14 cellular contexts compared by ENCODE assay signal in genomic region chr4:113356452-113356851, GRCh38.
A peak's percentile ranks its signal among the peaks of the same experiment; 100 is the strongest.
DNase-seq lines count a peak whose midpoint lies in the region; ATAC-seq, FAIRE-seq and TF ChIP-seq lines count a peak whose summit lies in the region.
"Had no signal": no experiment of that assay in that cellular context is flagged by ENCODE, and none has a peak within 500 bp of the region (broad histone marks: within the 10 kb centered on the region; RNA-seq: fewer than 3 reads in every experiment).

No MANE protein-coding gene starts in this region.

- H3K27me3 Mint-ChIP-seq in activated CD4-positive, alpha-beta T cell treated with anti-CD3 and anti-CD28 coated beads, Interleukin-2, amount 10 ng/mL, durations not matched to agents 24 days and 14 days: peaks cover 40% of the 10 kb centered on the region
- peaks cover 25% of the 10 kb centered on the region for H3K27me3 Mint-ChIP-seq in activated T-helper 1 cell treated with anti-CD3 and anti-CD28 coated beads, Interleukin-12 subunit alpha, Interleukin-12 subunit beta, Interleukin-2, Interleukin-4 antibody, amounts not matched to agents 30 ng/mL and 10 ng/mL and 1 ng/mL, durations not matched to agents 14 hours and 24 hours and 36 hours (ENCODE audit: insufficient read depth)
- H3K27me3 Mint-ChIP-seq in naive thymus-derived CD8-positive, alpha-beta T cell: peaks cover 1 to 15% (median 12%) of the 10 kb centered on the region in 5 donors

- TF ChIP-seq POLR2A in GM12891 (IDR thresholded peaks at IDR 0.05; ENCODE audit: low read depth, low read length): no peak

- no peak for ATAC-seq in naive thymus-derived CD8-positive, alpha-beta T cell

- peaks cover 20% of the 10 kb centered on the region for H3K4me1 Mint-ChIP-seq in activated CD4-positive, alpha-beta T cell treated with anti-CD3 and anti-CD28 coated beads, Interleukin-2, amount 10 ng/mL, durations not matched to agents 24 days and 14 days
- peaks cover 36% of the 10 kb centered on the region for H3K4me1 Mint-ChIP-seq in activated T-helper 1 cell treated with anti-CD3 and anti-CD28 coated beads, Interleukin-12 subunit alpha, Interleukin-12 subunit beta, Interleukin-2, Interleukin-4 antibody, amounts not matched to agents 30 ng/mL and 10 ng/mL and 1 ng/mL, durations not matched to agents 14 hours and 24 hours and 36 hours (ENCODE audit: low read depth)
- H3K4me1 Mint-ChIP-seq in naive thymus-derived CD8-positive, alpha-beta T cell: peaks cover 12 to 24% (median 23%) of the 10 kb centered on the region in 4 donors
- H3K4me1 Mint-ChIP-seq: endodermal cell had no signal

- POLR2A ChIA-PET in naive thymus-derived CD8-positive, alpha-beta T cell (lab: Charles Lee): no interaction called here

- FAIRE-seq in GM12891 (lab: Jason Lieb, UNC): peak; percentile 56
- FAIRE-seq: A204.1 had no signal

- intact Hi-C loops in activated CD4-positive, alpha-beta T cell treated with anti-CD3 and anti-CD28 coated beads, Interleukin-2, amount 10 ng/mL, durations not matched to agents 24 days and 14 days (cut with micrococcal nuclease): loop anchor here (5.0 kb wide), 3 partner anchors 39 to 326 kb away; no protein-coding TSS in a partner anchor
- intact Hi-C loops in activated T-helper 1 cell treated with anti-CD3 and anti-CD28 coated beads, Interleukin-12 subunit alpha, Interleukin-12 subunit beta, Interleukin-2, Interleukin-4 antibody, amounts not matched to agents 30 ng/mL and 10 ng/mL and 1 ng/mL, durations not matched to agents 14 hours and 24 hours and 36 hours (cut with micrococcal nuclease): loop anchor here (1.0 to 5.0 kb wide), 4 partner anchors 39 to 466 kb away; no protein-coding TSS in a partner anchor
- intact Hi-C loops in head of caudate nucleus (cut with DNase I): no loop called here

- peak overlapping the region; percentile 54 for H3K4me3 Mint-ChIP-seq in activated CD4-positive, alpha-beta T cell treated with anti-CD3 and anti-CD28 coated beads, Interleukin-2, amount 10 ng/mL, durations not matched to agents 24 days and 14 days
- H3K4me3 Mint-ChIP-seq in activated T-helper 1 cell treated with anti-CD3 and anti-CD28 coated beads, Interleukin-12 subunit alpha, Interleukin-12 subunit beta, Interleukin-2, Interleukin-4 antibody, amounts not matched to agents 30 ng/mL and 10 ng/mL and 1 ng/mL, durations not matched to agents 14 hours and 24 hours and 36 hours: peak overlapping the region; percentile 28
- H3K4me3 Mint-ChIP-seq in naive thymus-derived CD8-positive, alpha-beta T cell: peak overlapping the region in 6 of 10 donors; percentile 34 to 81 (median 71)
- H3K4me3 Mint-ChIP-seq: endodermal cell, memory B cell had no signal

- H3K27ac Mint-ChIP-seq in activated CD4-positive, alpha-beta T cell treated with anti-CD3 and anti-CD28 coated beads, Interleukin-2, amount 10 ng/mL, durations not matched to agents 24 days and 14 days: peak overlapping the region; percentile 89
- peak overlapping the region; percentile 6 for H3K27ac Mint-ChIP-seq in activated T-helper 1 cell treated with anti-CD3 and anti-CD28 coated beads, Interleukin-12 subunit alpha, Interleukin-12 subunit beta, Interleukin-2, Interleukin-4 antibody, amounts not matched to agents 30 ng/mL and 10 ng/mL and 1 ng/mL, durations not matched to agents 14 hours and 24 hours and 36 hours
- peak overlapping the region in 4 of 10 donors; percentile 56 to 80 (median 68) for H3K27ac Mint-ChIP-seq in naive thymus-derived CD8-positive, alpha-beta T cell
- H3K27ac Mint-ChIP-seq: endodermal cell, memory B cell had no signal

- peaks cover 34% of the 10 kb centered on the region for H3K9me3 Mint-ChIP-seq in activated CD4-positive, alpha-beta T cell treated with anti-CD3 and anti-CD28 coated beads, Interleukin-2, amount 10 ng/mL, durations not matched to agents 24 days and 14 days
- H3K9me3 Mint-ChIP-seq in activated T-helper 1 cell treated with anti-CD3 and anti-CD28 coated beads, Interleukin-12 subunit alpha, Interleukin-12 subunit beta, Interleukin-2, Interleukin-4 antibody, amounts not matched to agents 30 ng/mL and 10 ng/mL and 1 ng/mL, durations not matched to agents 14 hours and 24 hours and 36 hours: peaks cover 63% of the 10 kb centered on the region
- H3K9me3 Mint-ChIP-seq in naive thymus-derived CD8-positive, alpha-beta T cell: peaks cover 0 to 14% (median 5%) of the 10 kb centered on the region in 9 donors
- H3K9me3 Mint-ChIP-seq: endodermal cell, memory B cell had no signal

- peaks cover 13% of the 10 kb centered on the region for H3K36me3 Mint-ChIP-seq in activated CD4-positive, alpha-beta T cell treated with anti-CD3 and anti-CD28 coated beads, Interleukin-2, amount 10 ng/mL, durations not matched to agents 24 days and 14 days (ENCODE audit: low read depth)
- H3K36me3 Mint-ChIP-seq in activated T-helper 1 cell treated with anti-CD3 and anti-CD28 coated beads, Interleukin-12 subunit alpha, Interleukin-12 subunit beta, Interleukin-2, Interleukin-4 antibody, amounts not matched to agents 30 ng/mL and 10 ng/mL and 1 ng/mL, durations not matched to agents 14 hours and 24 hours and 36 hours (ENCODE audit: low read depth): peaks cover 16% of the 10 kb centered on the region
- peaks cover 0 to 5% (median 0%) of the 10 kb centered on the region in 3 donors for H3K36me3 Mint-ChIP-seq in naive thymus-derived CD8-positive, alpha-beta T cell
- H3K36me3 Mint-ChIP-seq: memory B cell had no signal

- no peak for DNase-seq in activated CD4-positive, alpha-beta T cell treated with anti-CD3 and anti-CD28 coated beads, Interleukin-2, amount 10 ng/mL, durations not matched to agents 24 days and 14 days
- DNase-seq in activated CD4-positive, alpha-beta T cell treated with anti-CD3 and anti-CD28 coated beads for 48 hours: no peak
- DNase-seq in GM12891 (ENCODE audit: insufficient read length, low spot score): no peak
- DNase-seq in activated T-helper 1 cell treated with anti-CD3 and anti-CD28 coated beads, Interleukin-12 subunit alpha, Interleukin-12 subunit beta, Interleukin-2, Interleukin-4 antibody, amounts not matched to agents 30 ng/mL and 10 ng/mL and 1 ng/mL, durations not matched to agents 14 hours and 24 hours and 36 hours (ENCODE audit: low spot score): no peak
- DNase-seq in naive thymus-derived CD8-positive, alpha-beta T cell: no peak
- DNase-seq in head of caudate nucleus: no peak
- no peak for DNase-seq in NCI-H1092 treated with DMSO at 0.1 percent for 48 hours (lab: John Stamatoyannopoulos, UW)
- no peak for DNase-seq in activated gamma-delta T cell treated with Interleukin-2 at 50 U/mL for 16 hours
- DNase-seq: endodermal cell, NCI-H1436 treated with DMSO at 0.1 percent for 48 hours, NCI-H82, SK-N-SH had no signal

TF ChIP-seq in GM12891, 5 proteins besides CTCF, POLR2A, EP300 and RAD21:
- TF ChIP-seq PAX5 (IDR thresholded peaks at IDR 0.05; ENCODE audit: insufficient read depth, low read length, severe bottlenecking): no peak
- no peak for TF ChIP-seq POLR2AphosphoS5 (IDR thresholded peaks at IDR 0.05; ENCODE audit: low read depth, low read length)
- no peak for TF ChIP-seq SPI1 (IDR thresholded peaks at IDR 0.05; ENCODE audit: low read depth, low read length)
- no peak for TF ChIP-seq POU2F2 (IDR thresholded peaks at IDR 0.05; ENCODE audit: low read depth, low read length)
- no peak for TF ChIP-seq TAF1 (IDR thresholded peaks at IDR 0.05; ENCODE audit: low read depth, low read length)
